ENCODE assay signal across 13 cellular contexts in the genomic region with DNA sequence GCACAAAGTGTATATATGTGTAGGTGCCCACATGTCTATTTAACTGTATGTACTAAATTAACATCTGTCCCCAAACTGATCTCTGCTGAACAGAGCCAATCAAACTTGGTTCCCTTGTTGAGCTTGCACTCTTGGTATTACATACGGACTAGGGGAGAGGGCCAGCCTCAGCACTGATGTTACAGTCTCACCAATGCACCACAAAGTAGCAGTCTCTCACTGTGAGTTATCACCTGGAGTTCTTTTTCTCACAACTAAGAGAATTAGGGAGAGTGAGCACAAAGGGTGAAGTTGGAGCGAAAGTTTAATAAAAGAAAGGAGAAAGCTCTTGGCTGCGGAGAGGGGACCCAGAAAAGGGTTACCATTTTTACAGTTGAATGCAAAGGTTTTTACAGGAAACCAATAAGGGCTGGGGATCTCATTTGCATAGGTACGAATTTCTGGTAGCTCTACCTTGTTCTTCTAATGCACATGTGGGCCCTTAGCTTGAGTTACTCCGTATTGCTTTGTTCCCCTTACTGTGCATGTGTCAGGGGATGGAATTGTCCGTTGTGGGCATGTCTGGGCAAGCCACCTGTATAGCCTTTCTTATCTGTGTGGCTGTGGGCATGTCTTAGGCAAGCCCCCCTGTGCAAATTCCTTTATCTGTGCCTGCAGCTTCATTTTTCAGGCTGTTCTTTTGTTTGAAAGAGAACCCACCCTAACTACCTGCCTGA. TPM values are rescaled to one million over a fixed set of nuclear protein-coding genes. Genes with fewer than 3 reads are reported as not detected.
DNase-seq lines count a peak whose midpoint lies in the region; ATAC-seq and TF ChIP-seq lines count a peak whose summit lies in the region.
"Had no signal": no experiment of that assay in that cellular context is flagged by ENCODE, and none has a peak within 500 bp of the region (broad histone marks: within the 10 kb centered on the region; RNA-seq: fewer than 3 reads in every experiment).

No MANE protein-coding gene starts in this region.

- H3K4me1 Mint-ChIP-seq in CD4-positive, CD25-positive, alpha-beta regulatory T cell = peaks cover 34 to 94% (median 66%) of the 10 kb centered on the region in 4 donors
- H3K4me1 Mint-ChIP-seq in endothelial cell (ENCODE audit: unreplicated experiment) = peaks cover 53% of the 10 kb centered on the region
- peaks cover 56% of the 10 kb centered on the region for H3K4me1 Mint-ChIP-seq in endodermal cell

- peak overlapping the region; percentile 74 to 91 (median 77) for H3K4me3 Mint-ChIP-seq in CD4-positive, CD25-positive, alpha-beta regulatory T cell
- H3K4me3 Mint-ChIP-seq in endothelial cell (ENCODE audit: unreplicated experiment) = no peak overlapping the region
- H3K4me3 Mint-ChIP-seq in endodermal cell = no peak overlapping the region

- peaks cover 67% of the 10 kb centered on the region for H3K4me1 ChIP-seq in CD4-positive, CD25-positive, alpha-beta regulatory T cell (ENCODE audit: control insufficient read depth, insufficient read depth, low read length, poor library complexity, severe bottlenecking)
- peaks cover 18% of the 10 kb centered on the region for H3K4me1 ChIP-seq in endodermal cell (ENCODE audit: control insufficient read depth, insufficient read depth, low read length)

- H3K27ac ChIP-seq in CD4-positive, CD25-positive, alpha-beta regulatory T cell (ENCODE audit: insufficient read depth, low read length, poor library complexity, severe bottlenecking) = peak overlapping the region; percentile 85
- no peak overlapping the region for H3K27ac ChIP-seq in endodermal cell (ENCODE audit: low read depth, low read length)

- H3K9ac ChIP-seq in endodermal cell (ENCODE audit: extremely low read depth, low read length, poor library complexity, severe bottlenecking) = no peak overlapping the region

- 86 to 93% methylated on average over 5 to 6 of the region's 6 CpGs for WGBS in endodermal cell (ENCODE audit: insufficient coverage in 1 of 2, insufficient read length in 1 of 2), 2 experiments

- TF ChIP-seq CTCF in endothelial cell (IDR thresholded peaks at IDR 0.05; ENCODE audit: unreplicated experiment) (no peak), endodermal cell (conservative IDR thresholded peaks at IDR 0.05) (no peak)

- ATAC-seq in CD4-positive, CD25-positive, alpha-beta regulatory T cell (ENCODE audit: low read depth in 2 of 2) = no peak
- ATAC-seq in GM18867 (IDR thresholded peaks at IDR 0.05; ENCODE audit: unreplicated experiment) = no peak

- peaks cover 6% of the 10 kb centered on the region for H3K27me3 Mint-ChIP-seq in CD4-positive, CD25-positive, alpha-beta regulatory T cell
- H3K27me3 Mint-ChIP-seq in endothelial cell (ENCODE audit: unreplicated experiment) = peaks cover 4% of the 10 kb centered on the region
- no peaks in the 10 kb centered on the region for H3K27me3 Mint-ChIP-seq in endodermal cell (ENCODE audit: insufficient read depth)

- no peaks in the 10 kb centered on the region for H3K27me3 ChIP-seq in CD4-positive, CD25-positive, alpha-beta regulatory T cell (ENCODE audit: control insufficient read depth, insufficient read depth, low read length)
- H3K27me3 ChIP-seq in endodermal cell (ENCODE audit: control insufficient read depth, insufficient read depth, low read length, poor library complexity, severe bottlenecking) = no peaks in the 10 kb centered on the region

- peak overlapping the region; percentile 91 to 98 (median 93) for H3K27ac Mint-ChIP-seq in CD4-positive, CD25-positive, alpha-beta regulatory T cell
- H3K27ac Mint-ChIP-seq in endothelial cell (ENCODE audit: unreplicated experiment) = peak overlapping the region; percentile 32
- H3K27ac Mint-ChIP-seq in endodermal cell = no peak overlapping the region

- H3K36me3 Mint-ChIP-seq in CD4-positive, CD25-positive, alpha-beta regulatory T cell = no peaks in the 10 kb centered on the region
- H3K36me3 Mint-ChIP-seq in endothelial cell (ENCODE audit: low read depth, unreplicated experiment) = peaks cover 3% of the 10 kb centered on the region
- H3K36me3 Mint-ChIP-seq in endodermal cell (ENCODE audit: low read depth) = no peaks in the 10 kb centered on the region

- peak in 1 of 3 donors; percentile 69 for DNase-seq in CD4-positive, CD25-positive, alpha-beta regulatory T cell
- DNase-seq in OCI-M1 (lab: John Stamatoyannopoulos, UW) (peak; percentile 44), endothelial cell (ENCODE audit: low spot score) (no peak), C1 segment of cervical spinal cord (lab: John Stamatoyannopoulos, UW) (no peak), posterior cingulate gyrus (no peak), endodermal cell (no peak)
- DNase-seq: caudate nucleus, COR-L47, hippocampal formation, NCI-H82, occipital lobe had no signal

- H3K4me3 ChIP-seq in CD4-positive, CD25-positive, alpha-beta regulatory T cell (ENCODE audit: low read depth, low read length) = peak overlapping the region; percentile 73
- H3K4me3 ChIP-seq in endodermal cell (ENCODE audit: low read length) = no peak overlapping the region

- intact Hi-C loops in posterior cingulate gyrus (cut with DNase I) = no loop called here

- TF ChIP-seq POLR2A in GM19193 (IDR thresholded peaks at IDR 0.05; ENCODE audit: extremely low read depth, insufficient read depth, insufficient read length) = peak; percentile 29

- no peaks in the 10 kb centered on the region for H3K36me3 ChIP-seq in CD4-positive, CD25-positive, alpha-beta regulatory T cell (ENCODE audit: control insufficient read depth, insufficient read depth, low read length)
- H3K36me3 ChIP-seq in endodermal cell (ENCODE audit: control insufficient read depth, insufficient read depth, low read length) = no peaks in the 10 kb centered on the region

- H3K9me3 Mint-ChIP-seq in CD4-positive, CD25-positive, alpha-beta regulatory T cell = peaks cover 0 to 9% (median 0%) of the 10 kb centered on the region in 7 donors
- H3K9me3 Mint-ChIP-seq in endothelial cell (ENCODE audit: unreplicated experiment) (no peaks in the 10 kb centered on the region), endodermal cell (no peaks in the 10 kb centered on the region)

- H3K9me3 ChIP-seq in CD4-positive, CD25-positive, alpha-beta regulatory T cell (ENCODE audit: control insufficient read depth in 2 of 2, low read length in 2 of 2) = no peaks in the 10 kb centered on the region
- H3K9me3 ChIP-seq in endodermal cell (ENCODE audit: control insufficient read depth, low read length) = no peaks in the 10 kb centered on the region

RNA-seq across cellular contexts. Expression of a gene that starts 13.3 kb away (rescaled TPM):
- total RNA-seq in CD4-positive, CD25-positive, alpha-beta regulatory T cell = 5.0 TPM
- 10 to 100 TPM in 2 of 4 donors, 1 to 10 TPM in 2; 7.6 to 15.8 (median 12.5) TPM for polyA plus RNA-seq in CD4-positive, CD25-positive, alpha-beta regulatory T cell
- total RNA-seq in endothelial cell (ENCODE audit: unreplicated experiment) (1.3 TPM), endodermal cell (not detected)
- polyA plus RNA-seq in endodermal cell (2013, experiment 1 of 2) = not detected
- not detected for polyA plus RNA-seq in endodermal cell (2013, experiment 2 of 2)

RNA-seq across cellular contexts. Expression of a gene that starts 13.8 kb away (rescaled TPM):
- total RNA-seq in CD4-positive, CD25-positive, alpha-beta regulatory T cell = 83.8 TPM
- 100 to 1,000 TPM in 3 of 4 donors, 10 to 100 TPM in 1; 85.6 to 196 (median 119) TPM for polyA plus RNA-seq in CD4-positive, CD25-positive, alpha-beta regulatory T cell
- total RNA-seq in endothelial cell (ENCODE audit: unreplicated experiment) = 3.6 TPM
- 1 to 10 TPM in 1 of 2 donors, under 1 TPM in 1; 0.89 to 2.6 TPM for total RNA-seq in endodermal cell
- not detected for polyA plus RNA-seq in endodermal cell (2013, experiment 1 of 2)
- not detected for polyA plus RNA-seq in endodermal cell (2013, experiment 2 of 2)

Comparison
In these comparisons a context has a peak if more than half of its experiments do, and no peak if none do; other contexts are left out.
1. H3K4me3 Mint-ChIP-seq: peak in CD4-positive, CD25-positive, alpha-beta regulatory T cell (4 of 4); none in endothelial cell (single experiment) and endodermal cell (single experiment).
2. RNA of a gene that starts 13.8 kb away (total RNA-seq): 83.8 TPM in CD4-positive, CD25-positive, alpha-beta regulatory T cell (single experiment); 3.6 TPM in endothelial cell (single experiment) and 0.89 to 2.6 TPM in endodermal cell; every median in the first group is over 10 times any median in the second.